ENCODE assay signal across 1 cellular context in the genomic region with DNA sequence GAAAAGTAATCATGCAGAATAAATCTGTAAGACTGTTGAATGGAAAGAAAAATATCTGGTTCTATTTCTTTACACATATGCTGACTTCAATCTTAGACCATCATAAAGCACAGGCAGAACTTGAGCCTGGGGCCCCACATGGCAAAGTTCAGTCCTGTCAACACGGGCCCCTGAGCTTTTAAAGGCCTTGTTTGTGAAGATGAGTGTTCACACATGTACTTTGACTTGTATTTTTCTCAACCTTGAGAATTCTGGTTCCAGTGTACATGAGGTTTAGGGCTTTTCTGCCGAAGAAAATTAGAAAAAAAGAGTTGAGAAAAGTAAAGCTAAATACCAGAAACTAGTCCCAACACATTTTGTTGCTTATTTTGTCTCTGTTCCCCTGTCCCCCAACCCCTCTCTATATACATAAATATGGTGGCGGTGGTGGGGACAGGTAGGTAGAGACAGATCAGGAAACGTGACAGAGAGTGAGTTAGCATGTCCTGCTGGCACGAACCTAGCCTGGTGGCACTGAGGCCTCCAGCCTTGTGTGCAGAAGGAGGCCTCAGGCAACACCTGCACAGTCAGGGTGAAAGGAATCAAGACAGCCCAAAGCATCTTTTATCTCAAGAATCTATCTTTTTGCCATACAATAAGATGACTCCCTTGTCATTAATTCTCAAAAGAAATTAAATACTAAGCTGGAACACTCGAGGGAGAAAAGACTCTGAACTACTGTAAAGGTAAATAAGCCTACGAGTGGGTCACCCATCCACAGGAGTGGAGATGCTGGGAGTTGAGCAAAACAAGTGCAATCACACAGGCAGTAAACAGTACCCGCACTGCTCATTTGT.
TF ChIP-seq lines count a peak whose summit lies in the region.

No MANE protein-coding gene starts in this region.

TF ChIP-seq in HepG2, 621 proteins besides CTCF, POLR2A, EP300 and RAD21 (continued from another document and continues in another):
- TF ChIP-seq PATZ1 (CRISPR knock-in tag; IDR thresholded peaks at IDR 0.05) (peak; percentile 69), ZNF530 (CRISPR knock-in tag; IDR thresholded peaks at IDR 0.05; ENCODE audit: low read depth) (no peak), CREB3 (CRISPR knock-in tag; IDR thresholded peaks at IDR 0.05) (no peak), YEATS2 (CRISPR knock-in tag; IDR thresholded peaks at IDR 0.05; ENCODE audit: borderline replicate concordance) (no peak), MIER3 (CRISPR knock-in tag; IDR thresholded peaks at IDR 0.05; ENCODE audit: borderline replicate concordance) (0 out of 2 replicates have a peak, but pooled peaks have one; percentile 16), ZNF253 (CRISPR knock-in tag; IDR thresholded peaks at IDR 0.05; ENCODE audit: borderline replicate concordance) (no peak), ISL2 (CRISPR knock-in tag; IDR thresholded peaks at IDR 0.05) (peak; percentile 79; the same call in 1 of the 2 replicates), MED13 (CRISPR knock-in tag; IDR thresholded peaks at IDR 0.05) (no peak), SNAI1 (CRISPR knock-in tag; IDR thresholded peaks at IDR 0.05; ENCODE audit: borderline replicate concordance) (no peak), SP5 (CRISPR knock-in tag; IDR thresholded peaks at IDR 0.05; ENCODE audit: borderline replicate concordance, low read depth) (no peak), ATF2 (CRISPR knock-in tag; IDR thresholded peaks at IDR 0.05) (peak; percentile 53), ZNF775 (CRISPR knock-in tag; IDR thresholded peaks at IDR 0.05; ENCODE audit: borderline replicate concordance) (no peak; the same call in 1 of the 2 replicates), TP53 (CRISPR knock-in tag; conservative IDR thresholded peaks at IDR 0.05) (no peak), ZNF781 (CRISPR knock-in tag; IDR thresholded peaks at IDR 0.05; ENCODE audit: borderline replicate concordance, not compliant biosample characterization) (no peak), ZNF546 (CRISPR knock-in tag; conservative IDR thresholded peaks at IDR 0.05) (no peak), ZNF709 (CRISPR knock-in tag; IDR thresholded peaks at IDR 0.05) (no peak), ZNF138 (CRISPR knock-in tag; IDR thresholded peaks at IDR 0.05; ENCODE audit: low read depth) (no peak), SMAD3 (CRISPR knock-in tag; IDR thresholded peaks at IDR 0.05) (peak; percentile 77; the same call in 1 of the 2 replicates), MIER2 (CRISPR knock-in tag; IDR thresholded peaks at IDR 0.05) (0 out of 2 replicates have a peak, but pooled peaks have one; percentile 24), STAT5B (CRISPR knock-in tag; IDR thresholded peaks at IDR 0.05) (no peak), CHD4 (IDR thresholded peaks at IDR 0.05; ENCODE audit: borderline replicate concordance, low read length) (no peak), RXRA (CRISPR knock-in tag; IDR thresholded peaks at IDR 0.05) (no peak; the same call in 1 of the 2 replicates), MXD3 (CRISPR knock-in tag; IDR thresholded peaks at IDR 0.05) (no peak), NR3C1 (CRISPR knock-in tag; IDR thresholded peaks at IDR 0.05) (no peak), ISX (CRISPR knock-in tag; conservative IDR thresholded peaks at IDR 0.05) (no peak), HHEX (CRISPR knock-in tag; IDR thresholded peaks at IDR 0.05) (no peak), GPN1 (CRISPR knock-in tag; IDR thresholded peaks at IDR 0.05; ENCODE audit: borderline replicate concordance) (no peak), ZNF3 (CRISPR knock-in tag; IDR thresholded peaks at IDR 0.05) (no peak), SOX13 (IDR thresholded peaks at IDR 0.05) (peak; percentile 60; the same call in 1 of the 2 replicates), SOX13 (CRISPR knock-in tag; conservative IDR thresholded peaks at IDR 0.05 in 1 of 2, IDR thresholded peaks at IDR 0.05 in 1 of 2) (peak in 1 of 2 experiments; percentile 79; a peak in 2 of 4 replicates), ATAD3A (CRISPR knock-in tag; IDR thresholded peaks at IDR 0.05) (no peak), KLF6 (CRISPR knock-in tag; IDR thresholded peaks at IDR 0.05) (no peak), IRF1 (CRISPR knock-in tag; IDR thresholded peaks at IDR 0.05; ENCODE audit: low read depth) (no peak), KLF15 (CRISPR knock-in tag; IDR thresholded peaks at IDR 0.05; ENCODE audit: borderline replicate concordance) (no peak), ZSCAN31 (CRISPR knock-in tag; IDR thresholded peaks at IDR 0.05; ENCODE audit: low read depth) (no peak), ZBTB37 (CRISPR knock-in tag; IDR thresholded peaks at IDR 0.05) (no peak), ARID4A (CRISPR knock-in tag; IDR thresholded peaks at IDR 0.05; ENCODE audit: borderline replicate concordance) (peak; percentile 32; the same call in 1 of the 2 replicates), CBFB (CRISPR knock-in tag; IDR thresholded peaks at IDR 0.05) (no peak), ZBTB38 (CRISPR knock-in tag; IDR thresholded peaks at IDR 0.05) (peak; percentile 59; the same call in 1 of the 2 replicates)
- TF ChIP-seq, protein P1, sequence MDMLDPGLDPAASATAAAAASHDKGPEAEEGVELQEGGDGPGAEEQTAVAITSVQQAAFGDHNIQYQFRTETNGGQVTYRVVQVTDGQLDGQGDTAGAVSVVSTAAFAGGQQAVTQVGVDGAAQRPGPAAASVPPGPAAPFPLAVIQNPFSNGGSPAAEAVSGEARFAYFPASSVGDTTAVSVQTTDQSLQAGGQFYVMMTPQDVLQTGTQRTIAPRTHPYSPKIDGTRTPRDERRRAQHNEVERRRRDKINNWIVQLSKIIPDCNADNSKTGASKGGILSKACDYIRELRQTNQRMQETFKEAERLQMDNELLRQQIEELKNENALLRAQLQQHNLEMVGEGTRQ (IDR thresholded peaks at IDR 0.05; ENCODE audit: low read depth, low read length): no peak
- TF ChIP-seq, protein P1 (CRISPR knock-in tag; IDR thresholded peaks at IDR 0.05; ENCODE audit: borderline replicate concordance): no peak
- TF ChIP-seq, protein P2, sequence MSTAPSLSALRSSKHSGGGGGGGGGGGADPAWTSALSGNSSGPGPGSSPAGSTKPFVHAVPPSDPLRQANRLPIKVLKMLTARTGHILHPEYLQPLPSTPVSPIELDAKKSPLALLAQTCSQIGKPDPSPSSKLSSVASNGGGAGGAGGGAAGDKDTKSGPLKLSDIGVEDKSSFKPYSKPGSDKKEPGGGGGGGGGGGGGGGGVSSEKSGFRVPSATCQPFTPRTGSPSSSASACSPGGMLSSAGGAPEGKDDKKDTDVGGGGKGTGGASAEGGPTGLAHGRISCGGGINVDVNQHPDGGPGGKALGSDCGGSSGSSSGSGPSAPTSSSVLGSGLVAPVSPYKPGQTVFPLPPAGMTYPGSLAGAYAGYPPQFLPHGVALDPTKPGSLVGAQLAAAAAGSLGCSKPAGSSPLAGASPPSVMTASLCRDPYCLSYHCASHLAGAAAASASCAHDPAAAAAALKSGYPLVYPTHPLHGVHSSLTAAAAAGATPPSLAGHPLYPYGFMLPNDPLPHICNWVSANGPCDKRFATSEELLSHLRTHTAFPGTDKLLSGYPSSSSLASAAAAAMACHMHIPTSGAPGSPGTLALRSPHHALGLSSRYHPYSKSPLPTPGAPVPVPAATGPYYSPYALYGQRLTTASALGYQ (CRISPR knock-in tag; IDR thresholded peaks at IDR 0.05): no peak
- TF ChIP-seq, protein P3, sequence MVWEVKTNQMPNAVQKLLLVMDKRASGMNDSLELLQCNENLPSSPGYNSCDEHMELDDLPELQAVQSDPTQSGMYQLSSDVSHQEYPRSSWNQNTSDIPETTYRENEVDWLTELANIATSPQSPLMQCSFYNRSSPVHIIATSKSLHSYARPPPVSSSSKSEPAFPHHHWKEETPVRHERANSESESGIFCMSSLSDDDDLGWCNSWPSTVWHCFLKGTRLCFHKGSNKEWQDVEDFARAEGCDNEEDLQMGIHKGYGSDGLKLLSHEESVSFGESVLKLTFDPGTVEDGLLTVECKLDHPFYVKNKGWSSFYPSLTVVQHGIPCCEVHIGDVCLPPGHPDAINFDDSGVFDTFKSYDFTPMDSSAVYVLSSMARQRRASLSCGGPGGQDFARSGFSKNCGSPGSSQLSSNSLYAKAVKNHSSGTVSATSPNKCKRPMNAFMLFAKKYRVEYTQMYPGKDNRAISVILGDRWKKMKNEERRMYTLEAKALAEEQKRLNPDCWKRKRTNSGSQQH (CRISPR knock-in tag; IDR thresholded peaks at IDR 0.05; ENCODE audit: low read depth): no peak
